ENCODE assay signal across 8 cellular contexts in genomic region chr13:21296991-21297390, GRCh38.
A peak's percentile ranks its signal among the peaks of the same experiment; 100 is the strongest.
DNase-seq lines count a peak whose midpoint lies in the region; ATAC-seq and TF ChIP-seq lines count a peak whose summit lies in the region.
"Not testable (repeated sequence)": the region's sequence is repeated elsewhere in the genome, so short reads cannot be mapped to it uniquely, and the experiment has no call there.

No MANE protein-coding gene starts in this region.

- not testable (repeated sequence) for H3K27me3 Mint-ChIP-seq in activated naive CD8-positive, alpha-beta T cell treated with anti-CD3 and anti-CD28 coated beads, Interleukin-2, amount 10 ng/mL, durations not matched to agents 7 days and 5 days; glutamatergic neuron (ENCODE audit: unreplicated experiment)

- not testable (repeated sequence) for TF ChIP-seq EP300 in SK-N-SH (IDR thresholded peaks at IDR 0.05; ENCODE audit: borderline replicate concordance in 1 of 2, low read depth in 1 of 2, low read length in 1 of 2); neural cell (conservative IDR thresholded peaks at IDR 0.05; ENCODE audit: poor library complexity, severe bottlenecking)

- DNase-seq in DMS53 (lab: John Stamatoyannopoulos, UW) (peak; percentile 88), HAP-1 (ENCODE audit: low spot score in 2 of 2) (peak; percentile 13 to 73), NCI-H1092 treated with DMSO at 0.1 percent for 48 hours (lab: John Stamatoyannopoulos, UW) (peak; percentile 64), glutamatergic neuron (peak; percentile 49)
- DNase-seq in SK-N-SH = not testable (repeated sequence)
- DNase-seq in activated naive CD8-positive, alpha-beta T cell treated with anti-CD3 and anti-CD28 coated beads, Interleukin-2, amount 10 ng/mL, durations not matched to agents 7 days and 5 days = peak; percentile 40

- in situ Hi-C loops in HAP-1 (cut with MboI; ENCODE audit: low sequenced_read_pairs) = loop anchor here (5.0 to 25.0 kb wide), 2 partner anchors 180 to 360 kb away; no protein-coding TSS in a partner anchor

- H3K36me3 Mint-ChIP-seq in activated naive CD8-positive, alpha-beta T cell treated with anti-CD3 and anti-CD28 coated beads, Interleukin-2, amount 10 ng/mL, durations not matched to agents 7 days and 5 days; glutamatergic neuron (ENCODE audit: unreplicated experiment): not testable (repeated sequence)

- H3K27me3 ChIP-seq in HAP-1 (ENCODE audit: low read depth); SK-N-SH (ENCODE audit: insufficient read depth); neural cell (ENCODE audit: insufficient read depth, low read depth, low read length); stomach smooth muscle (ENCODE audit: control insufficient read depth in 1 of 2, insufficient read depth in 2 of 2, low read length in 2 of 2): not testable (repeated sequence)

- POLR2A ChIA-PET in SK-N-SH (lab: Yijun Ruan, JAX) = not testable (repeated sequence)
- POLR2A ChIA-PET in activated naive CD8-positive, alpha-beta T cell treated with anti-CD3 and anti-CD28 coated beads, Interleukin-2, amount 10 ng/mL, durations not matched to agents 7 days and 5 days (lab: Charles Lee) = interaction anchor here (2.4 to 3.0 kb wide), 2 partner anchors 162 to 180 kb away, joined by 12 to 13 read pairs; partner anchors contain the start of gene ZDHHC20

- not testable (repeated sequence) for H3K9me3 Mint-ChIP-seq in activated naive CD8-positive, alpha-beta T cell treated with anti-CD3 and anti-CD28 coated beads, Interleukin-2, amount 10 ng/mL, durations not matched to agents 7 days and 5 days; glutamatergic neuron (ENCODE audit: unreplicated experiment)

- CTCF ChIA-PET in SK-N-SH (lab: Yijun Ruan, JAX) = interaction anchor here (0.6 to 3.9 kb wide), 13 partner anchors 8 to 1267 kb away, joined by 3 to 25 read pairs (median 5); partner anchors contain the start of gene ZDHHC20

- peak overlapping the region; percentile 96 for H2AFZ ChIP-seq in SK-N-SH (ENCODE audit: low read depth)
- not testable (repeated sequence) for H2AFZ ChIP-seq in neural cell (ENCODE audit: low read depth, low read length)

- H3K4me1 ChIP-seq in HAP-1; SK-N-SH (ENCODE audit: control insufficient read depth in 1 of 2, insufficient read depth in 2 of 2, low read depth in 1 of 2, low read length in 1 of 2): not testable (repeated sequence)
- H3K4me1 ChIP-seq in stomach smooth muscle (ENCODE audit: control insufficient read depth, insufficient read depth, low read length) = peaks cover 12% of the 10 kb centered on the region

- TF ChIP-seq CTCF in SK-N-SH (IDR thresholded peaks at IDR 0.05) (peak; percentile 43), neural cell (IDR thresholded peaks at IDR 0.05; ENCODE audit: poor library complexity, severe bottlenecking) (peak; percentile 62)
- TF ChIP-seq CTCF in glutamatergic neuron (IDR thresholded peaks at IDR 0.05; ENCODE audit: partially characterized antibody, unreplicated experiment) = not testable (repeated sequence)

- H4K20me1 ChIP-seq in SK-N-SH (ENCODE audit: insufficient read depth); neural cell (ENCODE audit: insufficient read depth): not testable (repeated sequence)

- H3K9me3 ChIP-seq in HAP-1; SK-N-SH; neural cell (ENCODE audit: low read length); stomach smooth muscle (ENCODE audit: control insufficient read depth in 2 of 2, low read length in 2 of 2): not testable (repeated sequence)

- H3K9ac ChIP-seq in SK-N-SH; neural cell (ENCODE audit: low read length): not testable (repeated sequence)
- peak overlapping the region; percentile 29 to 56 for H3K9ac ChIP-seq in stomach smooth muscle (ENCODE audit: low read length in 2 of 2)

- not testable (repeated sequence) for H3K4me3 ChIP-seq in HAP-1; SK-N-SH (ENCODE audit: low read depth in 2 of 2, low read length in 1 of 2); neural cell (ENCODE audit: low read length)
- peak overlapping the region in 1 of 2 donors; percentile 94 for H3K4me3 ChIP-seq in stomach smooth muscle (ENCODE audit: low read length in 2 of 2)

- H3K4me2 ChIP-seq in SK-N-SH; neural cell (ENCODE audit: low read length): not testable (repeated sequence)

- H3K9me2 ChIP-seq in SK-N-SH; neural cell (ENCODE audit: insufficient read depth, low read length): not testable (repeated sequence)

- peaks cover 28% of the 10 kb centered on the region for H3K79me2 ChIP-seq in SK-N-SH (ENCODE audit: insufficient read depth)
- H3K79me2 ChIP-seq in neural cell (replicated peaks; ENCODE audit: insufficient read depth, low read length) = not testable (repeated sequence)

- not testable (repeated sequence) for H3F3A ChIP-seq in SK-N-SH (replicated peaks; ENCODE audit: insufficient read depth); neural cell (ENCODE audit: insufficient read depth, low read length, poor library complexity, severe bottlenecking)

- peak; percentile 42 for TF ChIP-seq RAD21 in SK-N-SH (IDR thresholded peaks at IDR 0.05; ENCODE audit: low read length)
- peak; percentile 61 for TF ChIP-seq RAD21 in neural cell (conservative IDR thresholded peaks at IDR 0.05)

- H3K27ac Mint-ChIP-seq in activated naive CD8-positive, alpha-beta T cell treated with anti-CD3 and anti-CD28 coated beads, Interleukin-2, amount 10 ng/mL, durations not matched to agents 7 days and 5 days = peak overlapping the region; percentile 42
- H3K27ac Mint-ChIP-seq in glutamatergic neuron (ENCODE audit: unreplicated experiment) = peak overlapping the region; percentile 11

- H3K27ac ChIP-seq in SK-N-SH (ENCODE audit: low read depth in 2 of 2, low read length in 1 of 2) (peak overlapping the region in 1 of 2 experiments; percentile 56; a peak in 1 of 4 replicates), stomach smooth muscle (ENCODE audit: low read length) (peak overlapping the region; percentile 55)
- H3K27ac ChIP-seq in neural cell (ENCODE audit: low read length) = not testable (repeated sequence)

- H3K4me1 Mint-ChIP-seq in activated naive CD8-positive, alpha-beta T cell treated with anti-CD3 and anti-CD28 coated beads, Interleukin-2, amount 10 ng/mL, durations not matched to agents 7 days and 5 days = peaks cover 19% of the 10 kb centered on the region
- not testable (repeated sequence) for H3K4me1 Mint-ChIP-seq in glutamatergic neuron (ENCODE audit: low read depth, unreplicated experiment)

- peak overlapping the region; percentile 90 for H3K4me3 Mint-ChIP-seq in activated naive CD8-positive, alpha-beta T cell treated with anti-CD3 and anti-CD28 coated beads, Interleukin-2, amount 10 ng/mL, durations not matched to agents 7 days and 5 days
- not testable (repeated sequence) for H3K4me3 Mint-ChIP-seq in glutamatergic neuron (ENCODE audit: unreplicated experiment)

- WGBS in SK-N-SH (ENCODE audit: low lambda C conversion rate) = 76% methylated on average over 5 of the region's 5 CpGs

- not testable (repeated sequence) for H3K36me3 ChIP-seq in HAP-1 (replicated peaks); SK-N-SH (replicated peaks in 1 of 2; ENCODE audit: control insufficient read depth in 1 of 2, insufficient read depth in 2 of 2, low read length in 1 of 2); neural cell (ENCODE audit: insufficient read depth, low read length); stomach smooth muscle (ENCODE audit: control insufficient read depth in 2 of 2, insufficient read depth in 2 of 2, low read length in 2 of 2)

- not testable (repeated sequence) for ATAC-seq in activated naive CD8-positive, alpha-beta T cell treated with anti-CD3 and anti-CD28 coated beads, Interleukin-2, amount 10 ng/mL, durations not matched to agents 7 days and 5 days (ENCODE audit: low read depth)

TF ChIP-seq in SK-N-SH, 30 proteins besides CTCF, POLR2A, EP300 and RAD21:
- peak; percentile 31 for TF ChIP-seq SMC3 (IDR thresholded peaks at IDR 0.05; ENCODE audit: low read depth, low read length)

TF ChIP-seq in neural cell, 6 proteins besides CTCF, POLR2A, EP300 and RAD21:
- peak; percentile 70 for TF ChIP-seq SMC3 (conservative IDR thresholded peaks at IDR 0.05; ENCODE audit: poor library complexity)
